ENCODE assay signal across 1 cellular context in the genomic region with DNA sequence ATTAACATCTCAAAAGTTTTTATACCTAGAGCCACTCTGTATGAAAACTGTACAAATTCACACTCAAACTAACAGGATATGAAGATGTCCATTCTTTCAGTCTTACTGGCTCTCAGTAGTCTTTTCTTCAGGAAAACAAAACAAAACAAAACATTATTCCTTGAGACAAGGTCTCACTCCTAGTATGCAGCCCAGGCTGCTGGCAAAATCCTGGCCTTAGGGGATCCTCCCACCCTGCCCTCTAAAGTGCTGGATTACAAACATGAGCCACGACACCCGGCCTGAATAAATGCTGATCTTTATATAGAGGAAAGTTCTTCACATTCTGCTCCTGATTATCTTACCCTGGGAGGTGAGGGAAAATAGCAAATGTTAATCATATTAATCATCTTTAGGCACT.
TF ChIP-seq lines count a peak whose summit lies in the region.

No MANE protein-coding gene starts in this region.

TF ChIP-seq in IMR-90, 13 proteins besides CTCF, POLR2A, EP300 and RAD21:
- no peak for TF ChIP-seq MAFK (IDR thresholded peaks at IDR 0.05; ENCODE audit: low read depth, low read length)
- TF ChIP-seq, protein P1, sequence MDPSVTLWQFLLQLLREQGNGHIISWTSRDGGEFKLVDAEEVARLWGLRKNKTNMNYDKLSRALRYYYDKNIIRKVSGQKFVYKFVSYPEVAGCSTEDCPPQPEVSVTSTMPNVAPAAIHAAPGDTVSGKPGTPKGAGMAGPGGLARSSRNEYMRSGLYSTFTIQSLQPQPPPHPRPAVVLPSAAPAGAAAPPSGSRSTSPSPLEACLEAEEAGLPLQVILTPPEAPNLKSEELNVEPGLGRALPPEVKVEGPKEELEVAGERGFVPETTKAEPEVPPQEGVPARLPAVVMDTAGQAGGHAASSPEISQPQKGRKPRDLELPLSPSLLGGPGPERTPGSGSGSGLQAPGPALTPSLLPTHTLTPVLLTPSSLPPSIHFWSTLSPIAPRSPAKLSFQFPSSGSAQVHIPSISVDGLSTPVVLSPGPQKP (IDR thresholded peaks at IDR 0.05; ENCODE audit: borderline replicate concordance, low read depth, low read length) = no peak
- TF ChIP-seq NFE2L2 (IDR thresholded peaks at IDR 0.05; ENCODE audit: low read depth, low read length) = no peak
- TF ChIP-seq MAZ (IDR thresholded peaks at IDR 0.05; ENCODE audit: borderline replicate concordance, low read depth, low read length) = no peak
